In the genomic region with DNA sequence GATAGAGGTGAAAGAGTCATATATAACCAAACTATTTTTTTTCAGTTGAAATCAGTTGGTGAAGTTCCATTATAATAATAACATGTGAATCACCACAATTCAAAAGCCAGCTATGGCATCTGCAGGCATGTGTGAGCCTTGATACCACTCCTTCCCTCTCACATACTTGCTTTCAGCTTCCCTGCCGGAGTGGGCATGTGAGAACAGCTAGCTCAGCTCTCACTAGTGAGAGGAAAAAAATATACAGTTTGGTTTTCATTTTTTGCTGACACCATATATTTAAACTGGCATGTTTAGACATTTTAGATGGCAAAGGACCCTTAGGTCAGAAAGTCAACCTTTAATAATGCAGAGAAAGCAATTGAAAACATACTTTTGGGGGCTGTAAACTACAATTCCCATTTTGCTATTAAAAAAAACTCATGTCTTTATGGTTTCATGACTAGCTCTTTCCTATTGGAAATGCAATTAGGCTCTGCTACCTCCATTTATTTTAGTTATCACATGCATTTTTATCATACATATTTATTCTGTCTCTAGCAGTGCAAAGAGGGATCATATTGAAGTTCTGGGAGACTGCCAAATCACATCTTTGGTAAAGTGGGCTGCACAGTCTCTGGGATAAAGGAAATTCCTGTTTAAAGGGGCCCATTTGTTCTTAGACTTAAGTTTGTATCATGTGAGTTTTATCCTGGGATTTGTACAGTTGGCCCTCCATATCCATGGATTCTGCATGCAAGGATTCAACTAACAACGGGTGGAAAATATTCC, we compare ENCODE assay signal across 1 cellular context.
TF ChIP-seq lines count a peak whose summit lies in the region.

No MANE protein-coding gene starts in this region.

TF ChIP-seq in H1, 55 proteins besides CTCF, POLR2A, EP300 and RAD21:
- TF ChIP-seq MAFK (IDR thresholded peaks at IDR 0.05; ENCODE audit: low read depth, low read length) (peak; percentile 29; the same call in 1 of the 2 replicates), SAP30 (IDR thresholded peaks at IDR 0.05; ENCODE audit: insufficient read depth, insufficient replicate concordance, low read length) (no peak)
